In the genomic region with DNA sequence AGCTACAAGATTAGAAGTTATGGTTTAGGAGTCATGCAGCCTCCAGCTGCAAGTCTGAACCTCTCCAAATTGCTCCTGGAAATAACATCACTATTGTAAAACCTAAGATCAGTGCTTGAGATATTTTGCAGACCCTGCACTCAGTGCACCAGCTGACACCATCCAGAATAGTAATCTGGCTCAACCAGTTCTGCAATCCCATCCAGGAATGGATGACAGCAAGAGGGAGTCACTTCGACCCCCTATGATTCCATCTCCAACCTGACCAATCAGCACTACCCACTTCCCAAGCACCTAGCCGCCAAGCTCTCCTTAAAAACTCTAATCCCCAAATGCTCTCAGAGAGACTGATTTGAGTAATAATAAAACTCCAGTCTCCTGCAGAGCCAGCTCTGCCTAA, we compare ENCODE assay signal across 2 cellular contexts.
TF ChIP-seq lines count a peak whose summit lies in the region.

No MANE protein-coding gene starts in this region.

TF ChIP-seq in GM12891, 5 proteins besides CTCF, POLR2A, EP300 and RAD21:
- no peak for TF ChIP-seq POU2F2 (IDR thresholded peaks at IDR 0.05; ENCODE audit: low read depth, low read length)
- TF ChIP-seq TAF1 (IDR thresholded peaks at IDR 0.05; ENCODE audit: low read depth, low read length) = no peak
- TF ChIP-seq POLR2AphosphoS5 (IDR thresholded peaks at IDR 0.05; ENCODE audit: low read depth, low read length) = no peak
- no peak for TF ChIP-seq SPI1 (IDR thresholded peaks at IDR 0.05; ENCODE audit: low read depth, low read length)
- TF ChIP-seq PAX5 (IDR thresholded peaks at IDR 0.05; ENCODE audit: insufficient read depth, low read length, severe bottlenecking) = no peak

TF ChIP-seq in H1, 55 proteins besides CTCF, POLR2A, EP300 and RAD21:
- TF ChIP-seq RXRA (IDR thresholded peaks at IDR 0.05; ENCODE audit: insufficient read depth, low read depth, low read length) = no peak
- peak; percentile 19 for TF ChIP-seq ASH2L (IDR thresholded peaks at IDR 0.05; ENCODE audit: low read length)
